2 cellular contexts compared by ENCODE assay signal in genomic region chr5:141879941-141880738, GRCh38.
TF ChIP-seq lines count a peak whose summit lies in the region.

No MANE protein-coding gene starts in this region.

TF ChIP-seq in SK-N-SH, 30 proteins besides CTCF, POLR2A, EP300 and RAD21 (continued from another document):
- TF ChIP-seq JUND (IDR thresholded peaks at IDR 0.05) (no peak), PBX3 (IDR thresholded peaks at IDR 0.05) (no peak), TAF1 (IDR thresholded peaks at IDR 0.05; ENCODE audit: borderline replicate concordance, low read depth, low read length) (no peak), ZBTB33 (IDR thresholded peaks at IDR 0.05; ENCODE audit: borderline replicate concordance, low read depth) (no peak)

TF ChIP-seq in SK-N-SH treated with all-trans-retinoic acid at 6 μM for 48 hours, 23 proteins besides CTCF, POLR2A, EP300 and RAD21 (continued from another document):
- TF ChIP-seq ZNF70 (CRISPR knock-in tag; IDR thresholded peaks at IDR 0.05): no peak
- no peak for TF ChIP-seq ARNTL (CRISPR knock-in tag; IDR thresholded peaks at IDR 0.05; ENCODE audit: borderline replicate concordance, low read depth)
- TF ChIP-seq CSDC2 (CRISPR knock-in tag; IDR thresholded peaks at IDR 0.05): no peak
- no peak for TF ChIP-seq OSR1 (CRISPR knock-in tag; IDR thresholded peaks at IDR 0.05)
- no peak for TF ChIP-seq TOX (CRISPR knock-in tag; IDR thresholded peaks at IDR 0.05; ENCODE audit: borderline replicate concordance)
